ENCODE assay signal across 15 cellular contexts in the genomic region with DNA sequence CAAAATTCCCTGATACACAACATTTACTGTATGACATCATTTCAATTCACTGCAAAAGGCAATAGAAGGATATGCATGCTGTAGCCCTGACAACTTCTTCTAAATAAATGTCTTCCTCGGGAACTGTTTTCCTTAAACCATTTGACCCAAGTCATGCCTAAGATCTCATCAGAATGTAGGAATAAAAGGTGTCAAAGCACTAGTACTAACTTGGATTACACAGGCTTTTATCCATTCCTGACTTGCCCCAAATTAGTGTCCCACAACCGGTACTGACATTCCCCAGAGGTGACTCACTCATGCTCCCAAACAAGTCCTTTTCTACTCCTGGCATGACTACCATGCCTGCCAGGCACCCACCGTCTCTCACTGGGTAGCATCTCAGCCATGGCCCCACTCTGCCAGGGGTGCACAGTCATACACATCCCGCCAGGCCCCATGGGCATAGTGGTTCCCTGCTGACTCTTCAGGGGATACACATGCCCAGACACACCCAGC. TPM values are rescaled to one million over a fixed set of nuclear protein-coding genes. Genes with fewer than 3 reads are reported as not detected.
DNase-seq lines count a peak whose midpoint lies in the region; ATAC-seq and TF ChIP-seq lines count a peak whose summit lies in the region.
"Had no signal": no experiment of that assay in that cellular context is flagged by ENCODE, and none has a peak within 500 bp of the region (broad histone marks: within the 10 kb centered on the region; RNA-seq: fewer than 3 reads in every experiment).

No MANE protein-coding gene starts in this region.

- no peaks in the 10 kb centered on the region for H3K79me2 ChIP-seq in OCI-LY7 (ENCODE audit: insufficient read depth, low read depth, low read length)
- H3K79me2 ChIP-seq: parathyroid adenoma had no signal

- no peak overlapping the region for H2AFZ ChIP-seq in OCI-LY7 (ENCODE audit: low read length)
- H2AFZ ChIP-seq: parathyroid adenoma had no signal

- H3K9me2 ChIP-seq in OCI-LY7 (ENCODE audit: insufficient read depth, low read length), result no peaks in the 10 kb centered on the region

- H3K9me3 Mint-ChIP-seq in glutamatergic neuron (ENCODE audit: unreplicated experiment), result peaks cover 14% of the 10 kb centered on the region

- peaks cover 56% of the 10 kb centered on the region for H3K4me1 Mint-ChIP-seq in glutamatergic neuron (ENCODE audit: low read depth, unreplicated experiment)

- no peaks in the 10 kb centered on the region for H3K27me3 ChIP-seq in adipocyte (replicated peaks; ENCODE audit: control insufficient read depth, insufficient read depth, low read length)

- POLR2A ChIA-PET in OCI-LY7 (lab: Charles Lee), result no interaction called here

- BruUV-seq in OCI-LY7 (replicated peaks; lab: Mats Ljungman, UMichigan), result no TSS peak

- H3K27ac ChIP-seq in OCI-LY7 (ENCODE audit: low read depth, low read length, poor library complexity, severe bottlenecking), result no peak overlapping the region
- H3K27ac ChIP-seq: lower lobe of right lung, parathyroid adenoma, VCaP had no signal

- peak overlapping the region; percentile 78 for H3K4me3 Mint-ChIP-seq in glutamatergic neuron (ENCODE audit: unreplicated experiment)

- H3K9me3 ChIP-seq in adipocyte (ENCODE audit: control insufficient read depth, low read length), result peaks cover 2% of the 10 kb centered on the region
- peaks cover 7% of the 10 kb centered on the region; the same call in 1 of the 2 replicates for H3K9me3 ChIP-seq in OCI-LY7 (ENCODE audit: low read length)
- H3K9me3 ChIP-seq: lower lobe of right lung had no signal

- TF ChIP-seq CTCF in HFF-Myc (IDR thresholded peaks at IDR 0.05; ENCODE audit: low read depth, low read length, missing control alignments) (no peak), glutamatergic neuron (IDR thresholded peaks at IDR 0.05; ENCODE audit: partially characterized antibody, unreplicated experiment) (no peak), OCI-LY7 (conservative IDR thresholded peaks at IDR 0.05; ENCODE audit: low read length) (no peak)

- H3K4me2 ChIP-seq in OCI-LY7 (ENCODE audit: low read length), result no peak overlapping the region

- DNase-seq in AG08395 (ENCODE audit: low spot score), result peak; percentile 82
- peak; percentile 46 for DNase-seq in HFF-Myc (ENCODE audit: extremely low read depth, low read depth)
- peak; percentile 60 for DNase-seq in adipocyte (ENCODE audit: low read depth)
- DNase-seq in glutamatergic neuron, result no peak
- no peak for DNase-seq in OCI-LY7 (ENCODE audit: low spot score)
- no peak for DNase-seq in NCI-H226
- DNase-seq: activated T-cell treated with anti-CD3 and anti-CD28 coated beads, Interleukin-2, amount 50 U/mL, for 48 hours; central memory CD4-positive, alpha-beta T cell; lower lobe of right lung; NCI-H2029; stimulated activated CD4-positive, alpha-beta T cell treated with anti-CD3 and anti-CD28 coated beads, Interleukin-4, amount 100 ng/mL, for 24 hours had no signal

- no peaks in the 10 kb centered on the region for H3K36me3 Mint-ChIP-seq in glutamatergic neuron (ENCODE audit: unreplicated experiment)

- H3K27ac Mint-ChIP-seq in glutamatergic neuron (ENCODE audit: unreplicated experiment), result peak overlapping the region; percentile 91

- no peaks in the 10 kb centered on the region for H4K20me1 ChIP-seq in OCI-LY7 (ENCODE audit: insufficient read depth, low read length)

- CTCF ChIA-PET in OCI-LY7 (lab: Charles Lee; ENCODE audit: unreplicated experiment), result no interaction called here

- intact Hi-C loops in OCI-LY7 (cut with micrococcal nuclease; ENCODE audit: unreplicated experiment), result no loop called here

- H3K27me3 Mint-ChIP-seq in glutamatergic neuron (ENCODE audit: unreplicated experiment), result peaks cover 7% of the 10 kb centered on the region

- no peak overlapping the region for H3K9ac ChIP-seq in adipocyte (ENCODE audit: low read length)
- H3K9ac ChIP-seq: parathyroid adenoma had no signal

- no peaks in the 10 kb centered on the region for H3K36me3 ChIP-seq in adipocyte (ENCODE audit: control insufficient read depth, insufficient read depth, low read length, severe bottlenecking)
- no peaks in the 10 kb centered on the region for H3K36me3 ChIP-seq in OCI-LY7 (ENCODE audit: insufficient read depth, low read length)
- H3K36me3 ChIP-seq: lower lobe of right lung had no signal

- ATAC-seq in GM21381 (IDR thresholded peaks at IDR 0.05; ENCODE audit: unreplicated experiment) (no peak), HG03280 (IDR thresholded peaks at IDR 0.05; ENCODE audit: unreplicated experiment) (no peak)

- H3K4me3 ChIP-seq in HFF-Myc (replicated peaks; ENCODE audit: low read depth, low read length) (no peak overlapping the region), adipocyte (ENCODE audit: low read length) (no peak overlapping the region), OCI-LY7 (ENCODE audit: low read depth, low read length, poor library complexity, severe bottlenecking) (no peak overlapping the region)
- H3K4me3 ChIP-seq: lower lobe of right lung had no signal

- H3K4me1 ChIP-seq in adipocyte (ENCODE audit: control insufficient read depth, insufficient read depth, low read length), result peaks cover 9% of the 10 kb centered on the region
- peaks cover 6% of the 10 kb centered on the region for H3K4me1 ChIP-seq in OCI-LY7 (ENCODE audit: insufficient read depth, low read length, poor library complexity, severe bottlenecking)
- H3K4me1 ChIP-seq: lower lobe of right lung, parathyroid adenoma had no signal

RNA-seq across cellular contexts. Expression of a gene that starts 34.8 kb away (rescaled TPM):
- 21.8 TPM for total RNA-seq in glutamatergic neuron (ENCODE audit: unreplicated experiment)
- 19.2 and 26.0 TPM in 2 replicates for total RNA-seq in OCI-LY7 (2014; rRNA removed; shearing (Covaris generic))
- total RNA-seq in OCI-LY7 (2022), result 53.6 and 67.3 TPM in 2 replicates

Comparison
In these comparisons a context has a peak if more than half of its experiments do, and no peak if none do; other contexts are left out.
1. DNase-seq: peak in AG08395 (single experiment), HFF-Myc (single experiment) and adipocyte (single experiment); none in glutamatergic neuron (single experiment), OCI-LY7 (single experiment) and NCI-H226 (single experiment).